In genomic region chr12:100186071-100186470, GRCh38 we compare ENCODE assay signal across 21 cellular contexts. TPM values are rescaled to one million over a fixed set of nuclear protein-coding genes. Genes with fewer than 3 reads are reported as not detected.
A peak's percentile ranks its signal among the peaks of the same experiment; 100 is the strongest.
DNase-seq lines count a peak whose midpoint lies in the region; ATAC-seq and TF ChIP-seq lines count a peak whose summit lies in the region.
"Had no signal": no experiment of that assay in that cellular context is flagged by ENCODE, and none has a peak within 500 bp of the region (broad histone marks: within the 10 kb centered on the region; RNA-seq: fewer than 3 reads in every experiment).

No MANE protein-coding gene starts in this region.

- H3K27me3 ChIP-seq in muscle layer of colon (ENCODE audit: control insufficient read depth in 1 of 2, insufficient read depth in 2 of 2, low read length in 2 of 2) = no peaks in the 10 kb centered on the region
- H3K27me3 ChIP-seq in tibial artery = no peaks in the 10 kb centered on the region
- no peaks in the 10 kb centered on the region for H3K27me3 ChIP-seq in H7 (ENCODE audit: control insufficient read depth, insufficient read depth, low read length)
- H3K27me3 ChIP-seq: BE2C, pancreas, SJSA1 had no signal

- H3K36me3 ChIP-seq in muscle layer of colon (ENCODE audit: insufficient read depth, low read length) = no peaks in the 10 kb centered on the region
- H3K36me3 ChIP-seq in tibial artery = peaks cover 0 to 13% (median 0%) of the 10 kb centered on the region in 3 donors
- H3K36me3 ChIP-seq in H7 (replicated peaks; ENCODE audit: control insufficient read depth, insufficient read depth, low read length) = no peaks in the 10 kb centered on the region; the same call in 1 of the 2 replicates
- H3K36me3 ChIP-seq: BE2C, pancreas, SJSA1 had no signal

- no peaks in the 10 kb centered on the region for H3K9me3 ChIP-seq in muscle layer of colon (ENCODE audit: low read length)
- no peaks in the 10 kb centered on the region for H3K9me3 ChIP-seq in tibial artery
- H3K9me3 ChIP-seq: BE2C, pancreas, SJSA1 had no signal

- no peak for ATAC-seq in HG02571 (IDR thresholded peaks at IDR 0.05; ENCODE audit: unreplicated experiment)
- ATAC-seq: activated CD8-positive, alpha-beta T cell treated with anti-CD3 and anti-CD28 coated beads for 36 hours; T-helper 17 cell had no signal

- peaks cover 13% of the 10 kb centered on the region for H3K4me1 ChIP-seq in muscle layer of colon (ENCODE audit: insufficient read depth, low read length)
- peaks cover 0 to 25% (median 15%) of the 10 kb centered on the region in 4 donors for H3K4me1 ChIP-seq in tibial artery
- H3K4me1 ChIP-seq: BE2C, pancreas, SJSA1 had no signal

- no peak for TF ChIP-seq CTCF in tibial artery (IDR thresholded peaks at IDR 0.05)

- peak overlapping the region; percentile 28 for H3K9ac ChIP-seq in muscle layer of colon (ENCODE audit: low read length)

- H3K27ac ChIP-seq in muscle layer of colon (ENCODE audit: low read depth, low read length) = no peak overlapping the region
- peak overlapping the region; percentile 75 to 83 for H3K27ac ChIP-seq in tibial artery
- H3K27ac ChIP-seq: pancreas, SJSA1 had no signal

- DNase-seq in MV-4-11 (lab: John Stamatoyannopoulos, UW) (peak; percentile 56), fibroblast of peridontal ligament (ENCODE audit: extremely low read depth) (peak; percentile 21), tibial artery (no peak), T-helper 9 cell (no peak), H7 (no peak)
- no peak for DNase-seq in NK-92 treated with Interleukin-12 subunit alpha and Interleukin-12 subunit beta, amount 100 ng/mL, for 24 hours (lab: John Stamatoyannopoulos, UW)
- DNase-seq: activated B cell treated with CpG ODN at 0.5 μM for 24 hours; activated CD8-positive, alpha-beta T cell treated with anti-CD3 and anti-CD28 coated beads for 36 hours; activated naive CD4-positive, alpha-beta T cell treated with anti-CD3 and anti-CD28 coated beads, Interleukin-2, amount 10 ng/mL, durations not matched to agents 7 days and 5 days; activated T-cell treated with anti-CD3 and anti-CD28 coated beads, Interleukin-2, amount 50 U/mL, for 4 hours; BE2C; foreskin melanocyte; NCI-H2081 treated with DMSO at 0.1 percent for 48 hours; NCI-H524 treated with DMSO at 0.1 percent for 48 hours; pancreas; small intestine; stimulated activated CD4-positive, alpha-beta T cell treated with anti-CD3 and anti-CD28 coated beads, Interleukin-4, amount 100 ng/mL, for 24 hours; T-helper 17 cell had no signal

- intact Hi-C loops in tibial artery (cut with DNase I; ENCODE audit: low total_unique reads) = no loop called here

- H3K4me3 ChIP-seq in muscle layer of colon (ENCODE audit: low read depth in 1 of 2, low read length in 2 of 2) (peak overlapping the region in 1 of 2 donors; percentile 28), tibial artery (peak overlapping the region; percentile 36 to 38), H7 (ENCODE audit: insufficient read depth, low read depth, low read length) (no peak overlapping the region)
- H3K4me3 ChIP-seq: pancreas, SJSA1 had no signal

RNA-seq across cellular contexts. Expression of gene ACTR6, which starts 14.5 kb away (rescaled TPM):
- total RNA-seq in H7 (2014; rRNA removed; shearing (Covaris generic)) = 33.0 and 38.5 TPM in 2 replicates

RNA-seq across cellular contexts. Expression of gene BLTP3B, which starts 43.4 kb away (rescaled TPM):
- total RNA-seq in H7 (2014; rRNA removed; shearing (Covaris generic)) = 36.4 and 40.4 TPM in 2 replicates

Comparison
In these comparisons a context has a peak if more than half of its experiments do, and no peak if none do; other contexts are left out.
1. DNase-seq: peak in MV-4-11 (single experiment) and fibroblast of peridontal ligament (single experiment); none in tibial artery (0 of 2), T-helper 9 cell (single experiment), H7 (single experiment) and NK-92 treated with Interleukin-12 subunit alpha and Interleukin-12 subunit beta, amount 100 ng/mL, for 24 hours (single experiment).